In genomic region chr7:4270941-4271715, GRCh38 we compare ENCODE assay signal across 15 cellular contexts.
A peak's percentile ranks its signal among the peaks of the same experiment; 100 is the strongest.
DNase-seq lines count a peak whose midpoint lies in the region; ATAC-seq and TF ChIP-seq lines count a peak whose summit lies in the region.
"Had no signal": no experiment of that assay in that cellular context is flagged by ENCODE, and none has a peak within 500 bp of the region (broad histone marks: within the 10 kb centered on the region; RNA-seq: fewer than 3 reads in every experiment).

No MANE protein-coding gene starts in this region.

- TF ChIP-seq CTCF in colonic mucosa (IDR thresholded peaks at IDR 0.05) (no peak), spleen (IDR thresholded peaks at IDR 0.05 in 8 of 11, conservative IDR thresholded peaks at IDR 0.05 in 3 of 11) (no peak)

- peak; percentile 63 for DNase-seq in H7
- peak; percentile 2 for DNase-seq in colonic mucosa
- peak; percentile 79 for DNase-seq in mesenteric fat pad (ENCODE audit: low spot score)
- DNase-seq in spleen, result peak; percentile 64
- DNase-seq in SIG-M5 (lab: John Stamatoyannopoulos, UW), result no peak
- DNase-seq: C1 segment of cervical spinal cord; Calu3; CD4-positive, alpha-beta T cell; DMS 273 treated with DMSO at 0.1 percent for 48 hours; GOT3 had no signal

- TF ChIP-seq POLR2A in spleen (IDR thresholded peaks at IDR 0.05), result no peak

- H3K4me3 ChIP-seq in H7 (ENCODE audit: insufficient read depth, low read depth, low read length), result no peak overlapping the region
- H3K4me3 ChIP-seq in colonic mucosa, result no peak overlapping the region
- no peak overlapping the region for H3K4me3 ChIP-seq in spleen
- H3K4me3 ChIP-seq: GM12878 had no signal

- no peak overlapping the region for H3K9ac ChIP-seq in colonic mucosa (ENCODE audit: low read depth in 2 of 2, low read length in 2 of 2)

- H3K27ac ChIP-seq in colonic mucosa (no peak overlapping the region), spleen (no peak overlapping the region)

- ATAC-seq in GM19023 (IDR thresholded peaks at IDR 0.05; ENCODE audit: unreplicated experiment), result no peak
- no peak for ATAC-seq in HG02973 (IDR thresholded peaks at IDR 0.05; ENCODE audit: unreplicated experiment)
- no peak for ATAC-seq in HG03442 (IDR thresholded peaks at IDR 0.05; ENCODE audit: unreplicated experiment)
- ATAC-seq: GM12878, HepG2 had no signal

- intact Hi-C loops in colonic mucosa (cut with DNase I) (no loop called here), spleen (cut with DNase I; ENCODE audit: low total_unique reads) (no loop called here)

- H3K27me3 ChIP-seq in H7 (ENCODE audit: control insufficient read depth, insufficient read depth, low read length), result no peaks in the 10 kb centered on the region
- no peaks in the 10 kb centered on the region for H3K27me3 ChIP-seq in colonic mucosa
- peaks cover 0 to 2% (median 0%) of the 10 kb centered on the region in 7 donors for H3K27me3 ChIP-seq in spleen (replicated peaks in 1 of 7)

- H3K4me1 ChIP-seq in colonic mucosa, result no peaks in the 10 kb centered on the region
- no peaks in the 10 kb centered on the region for H3K4me1 ChIP-seq in spleen

- H3K9me3 ChIP-seq in colonic mucosa, result no peaks in the 10 kb centered on the region
- H3K9me3 ChIP-seq in spleen, result peaks cover 0 to 27% (median 15%) of the 10 kb centered on the region in 8 donors

- 77 to 92% (median 80%) methylated on average over 12 to 13 of the region's 13 CpGs for WGBS in spleen, 5 donors

- no peaks in the 10 kb centered on the region for H3K36me3 ChIP-seq in H7 (replicated peaks; ENCODE audit: control insufficient read depth, insufficient read depth, low read length)
- H3K36me3 ChIP-seq in colonic mucosa, result no peaks in the 10 kb centered on the region
- peaks cover 0 to 4% (median 0%) of the 10 kb centered on the region in 6 donors for H3K36me3 ChIP-seq in spleen
